ENCODE assay signal across 19 cellular contexts in the genomic region with DNA sequence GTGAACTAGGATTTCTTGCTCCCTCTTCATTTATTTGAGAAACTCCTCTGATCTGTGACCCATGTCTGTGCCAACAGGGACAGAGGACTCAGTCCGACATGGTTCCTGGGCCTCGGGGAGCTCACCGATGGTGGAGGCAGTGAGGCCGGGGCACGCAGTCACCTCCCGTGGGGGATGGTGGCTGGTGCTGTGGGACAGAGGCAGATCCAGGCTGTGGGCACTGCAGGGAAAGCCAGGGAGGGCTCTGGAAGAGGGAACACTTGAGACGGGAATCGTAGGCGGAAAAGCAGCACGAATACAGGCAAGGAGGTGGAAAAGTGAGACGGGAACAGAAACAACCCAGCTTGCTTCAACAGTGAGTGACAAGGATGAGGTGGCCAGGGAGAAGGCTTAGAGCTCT.
"Had no signal": no experiment of that assay in that cellular context is flagged by ENCODE, and none has a peak within 500 bp of the region (broad histone marks: within the 10 kb centered on the region; RNA-seq: fewer than 3 reads in every experiment).

No MANE protein-coding gene starts in this region.

- H3K4me3 ChIP-seq: colonic mucosa, hepatocyte, pancreas, prostate gland, sigmoid colon, skin epidermis, stomach, thoracic aorta, transverse colon had no signal

- H3K27me3 ChIP-seq: colonic mucosa, hepatocyte, pancreas, sigmoid colon had no signal

- ATAC-seq: left colon; naive thymus-derived CD8-positive, alpha-beta T cell; pancreas had no signal

- H3K4me3 Mint-ChIP-seq: naive thymus-derived CD8-positive, alpha-beta T cell had no signal

- H3K36me3 Mint-ChIP-seq: naive thymus-derived CD8-positive, alpha-beta T cell had no signal

- H3K27ac ChIP-seq: colonic mucosa, hepatocyte, pancreas, prostate gland, sigmoid colon, skin epidermis, stomach, thoracic aorta, transverse colon had no signal

- H3K27ac Mint-ChIP-seq: naive thymus-derived CD8-positive, alpha-beta T cell had no signal

- H3K36me3 ChIP-seq: colonic mucosa, pancreas, prostate gland, sigmoid colon, stomach, thoracic aorta, transverse colon had no signal

- H3K9me3 ChIP-seq: colonic mucosa, pancreas, prostate gland, sigmoid colon, stomach, thoracic aorta, transverse colon had no signal

- DNase-seq: colonic mucosa; dermis blood vessel endothelial cell; foreskin melanocyte; head of caudate nucleus; left colon; mesendoderm; naive thymus-derived CD8-positive, alpha-beta T cell; nucleus accumbens; pancreas; sigmoid colon; stimulated activated CD4-positive, alpha-beta T cell treated with anti-CD3 and anti-CD28 coated beads, Interleukin-12 subunit alpha, Interleukin-12 subunit beta, amount 100 ng/mL, for 4 hours; stimulated activated naive CD4-positive, alpha-beta T cell; stomach; substantia nigra; transverse colon had no signal

- H3K4me1 ChIP-seq: colonic mucosa, pancreas, prostate gland, sigmoid colon, stomach, transverse colon had no signal
